ENCODE assay signal across 13 cellular contexts in the genomic region with DNA sequence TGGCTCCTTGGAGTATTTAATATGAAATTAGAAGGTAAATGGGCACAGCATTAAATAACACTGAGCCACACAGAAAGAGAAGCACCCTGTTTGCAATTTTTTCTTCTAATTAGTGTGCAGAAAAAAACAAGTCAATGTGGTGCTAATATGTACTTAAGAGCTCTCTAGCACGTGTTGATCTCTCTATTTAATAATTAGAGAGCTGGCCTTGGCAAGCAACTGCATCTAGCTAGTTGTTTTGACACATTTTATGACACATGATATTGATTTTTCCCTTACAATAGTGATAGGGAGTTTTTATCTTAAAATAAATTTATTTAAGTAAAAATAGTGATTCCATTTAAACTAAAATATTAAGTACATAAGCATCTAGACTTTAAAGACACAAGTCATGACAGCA.
"Had no signal": no experiment of that assay in that cellular context is flagged by ENCODE, and none has a peak within 500 bp of the region (broad histone marks: within the 10 kb centered on the region; RNA-seq: fewer than 3 reads in every experiment).

No MANE protein-coding gene starts in this region.

- ATAC-seq: heart right ventricle; left lung; natural killer cell treated with Interleukin-12 subunit alpha and Interleukin-12 subunit beta and Interleukin-15 and Interleukin-18, amount 100 ng/mL, for 72 hours; stimulated activated naive B cell treated with anti-CD40 and anti-IgM and Interleukin-4, amounts not matched to agents 10 μg/mL and 1 μg/mL and 100 μg/mL, for 72 hours had no signal

- H3K4me1 ChIP-seq: left lung, sigmoid colon, spleen had no signal

- DNase-seq: activated CD4-positive, alpha-beta T cell treated with anti-CD3 and anti-CD28 coated beads, Interleukin-2, amount 50 U/mL, for 48 hours; dermis blood vessel endothelial cell; effector memory CD4-positive, alpha-beta T cell; esophagus squamous epithelium; heart right ventricle; left lung; posterior cingulate gyrus; sigmoid colon; spleen; stimulated activated naive B cell treated with anti-CD40 and anti-IgM and Interleukin-4, amounts not matched to agents 10 μg/mL and 1 μg/mL and 100 μg/mL, for 72 hours had no signal

- H3K4me3 ChIP-seq: cardiac muscle cell, esophagus squamous epithelium, heart right ventricle, left lung, sigmoid colon, spleen had no signal

- H3K27ac ChIP-seq: cardiac muscle cell, esophagus squamous epithelium, heart right ventricle, left lung, neutrophil, sigmoid colon, spleen had no signal

- H3K9me3 ChIP-seq: esophagus squamous epithelium, heart right ventricle, left lung, neutrophil, sigmoid colon, spleen had no signal

- H3K27me3 ChIP-seq: cardiac muscle cell, esophagus squamous epithelium, heart right ventricle, left lung, neutrophil, sigmoid colon, spleen had no signal

- H3K36me3 ChIP-seq: cardiac muscle cell, esophagus squamous epithelium, heart right ventricle, left lung, neutrophil, sigmoid colon, spleen had no signal
